ENCODE assay signal across 11 cellular contexts in genomic region chr17:27217631-27218030, GRCh38.
DNase-seq lines count a peak whose midpoint lies in the region; ATAC-seq and TF ChIP-seq lines count a peak whose summit lies in the region.
"Had no signal": no experiment of that assay in that cellular context is flagged by ENCODE, and none has a peak within 500 bp of the region (broad histone marks: within the 10 kb centered on the region; RNA-seq: fewer than 3 reads in every experiment).

No MANE protein-coding gene starts in this region.

- H3K4me2 ChIP-seq in GM23338: no peak overlapping the region
- H3K4me2 ChIP-seq: BLaER1 had no signal

- no peaks in the 10 kb centered on the region for H3F3A ChIP-seq in GM23338 (replicated peaks; ENCODE audit: low read depth)

- H3K36me3 Mint-ChIP-seq in CD8-positive, alpha-beta memory T cell: no peaks in the 10 kb centered on the region
- peaks cover 16% of the 10 kb centered on the region for H3K36me3 Mint-ChIP-seq in GM23338 (ENCODE audit: low read depth)

- no peak overlapping the region for H3K4me3 ChIP-seq in CD8-positive, alpha-beta memory T cell (ENCODE audit: low read length)
- H3K4me3 ChIP-seq in GM23338: no peak overlapping the region
- H3K4me3 ChIP-seq: BLaER1 had no signal

- H3K9me3 ChIP-seq in CD8-positive, alpha-beta memory T cell (ENCODE audit: low read length): no peaks in the 10 kb centered on the region

- TF ChIP-seq CTCF in GM23338 (conservative IDR thresholded peaks at IDR 0.05; ENCODE audit: low read depth in 2 of 2): no peak

- H3K27me3 Mint-ChIP-seq in CD8-positive, alpha-beta memory T cell: peaks cover 0 to 1% of the 10 kb centered on the region in 2 donors
- peaks cover 6% of the 10 kb centered on the region for H3K27me3 Mint-ChIP-seq in GM23338 (ENCODE audit: insufficient read depth, low read depth, poor library complexity)

- peak; percentile 61 for ATAC-seq in GM19351 (IDR thresholded peaks at IDR 0.05; ENCODE audit: unreplicated experiment)
- peak; percentile 81 for ATAC-seq in HG02981 (IDR thresholded peaks at IDR 0.05; ENCODE audit: unreplicated experiment)
- ATAC-seq in GM23338: no peak

- peaks cover 13% of the 10 kb centered on the region for H3K4me1 ChIP-seq in CD8-positive, alpha-beta memory T cell (ENCODE audit: insufficient read depth, low read length)
- H3K4me1 ChIP-seq in GM23338 (ENCODE audit: insufficient read depth): no peaks in the 10 kb centered on the region

- TF ChIP-seq POLR2A in Raji (IDR thresholded peaks at IDR 0.05; ENCODE audit: insufficient read depth, low read depth, low read length): 0 out of 2 replicates have a peak, but pooled peaks have one; percentile 35

- peak overlapping the region in 3 of 7 donors; percentile 31 to 56 (median 34) for H3K4me3 Mint-ChIP-seq in CD8-positive, alpha-beta memory T cell
- H3K4me3 Mint-ChIP-seq in GM23338: no peak overlapping the region

- H3K9me2 ChIP-seq in GM23338 (ENCODE audit: insufficient read depth): no peaks in the 10 kb centered on the region

- no peaks in the 10 kb centered on the region for H3K27me3 ChIP-seq in CD8-positive, alpha-beta memory T cell (ENCODE audit: insufficient read depth, low read length, poor library complexity, severe bottlenecking)
- H3K27me3 ChIP-seq in GM23338 (ENCODE audit: insufficient read depth): no peaks in the 10 kb centered on the region
- H3K27me3 ChIP-seq: BLaER1 had no signal

- DNase-seq in CD8-positive, alpha-beta memory T cell: no peak
- DNase-seq in GM23338 (ENCODE audit: low spot score) (no peak), DMS153 (lab: John Stamatoyannopoulos, UW) (no peak), DMS114 treated with DMSO at 0.1 percent for 48 hours (lab: John Stamatoyannopoulos, UW; ENCODE audit: unreplicated experiment) (no peak), COLO668 (lab: John Stamatoyannopoulos, UW; ENCODE audit: unreplicated experiment) (no peak)
- DNase-seq: effector CD8-positive, alpha-beta T cell; left cardiac atrium had no signal

- no peaks in the 10 kb centered on the region for H3K9me3 Mint-ChIP-seq in CD8-positive, alpha-beta memory T cell
- H3K9me3 Mint-ChIP-seq in GM23338: peaks cover 81% of the 10 kb centered on the region

- H3K36me3 ChIP-seq in CD8-positive, alpha-beta memory T cell (ENCODE audit: insufficient read depth, low read length): no peaks in the 10 kb centered on the region
- H3K36me3 ChIP-seq in GM23338 (ENCODE audit: insufficient read depth): 0 out of 2 replicates have a peak, but pooled peaks cover 3% of the 10 kb centered on the region
- H3K36me3 ChIP-seq: BLaER1 had no signal

- H2AFZ ChIP-seq in GM23338: no peak overlapping the region

- H3K27ac ChIP-seq in CD8-positive, alpha-beta memory T cell (ENCODE audit: low read depth, low read length): no peak overlapping the region
- H3K27ac ChIP-seq in GM23338 (ENCODE audit: low read depth): no peak overlapping the region
- H3K27ac ChIP-seq: BLaER1 had no signal

- H3K27ac Mint-ChIP-seq in CD8-positive, alpha-beta memory T cell: peak overlapping the region in 6 of 8 donors; percentile 25 to 77 (median 38)
- H3K27ac Mint-ChIP-seq in GM23338: no peak overlapping the region

- no peaks in the 10 kb centered on the region for H3K79me2 ChIP-seq in GM23338 (replicated peaks; ENCODE audit: insufficient read depth)

- POLR2A ChIA-PET in CD8-positive, alpha-beta memory T cell (lab: Charles Lee): no interaction called here

- H3K4me1 Mint-ChIP-seq in CD8-positive, alpha-beta memory T cell: peaks cover 15 to 25% (median 20%) of the 10 kb centered on the region in 3 donors
- H3K4me1 Mint-ChIP-seq in GM23338: no peaks in the 10 kb centered on the region

- H4K20me1 ChIP-seq in GM23338 (replicated peaks; ENCODE audit: insufficient read depth): no peaks in the 10 kb centered on the region
- H4K20me1 ChIP-seq: BLaER1 had no signal

- CTCF ChIA-PET in CD8-positive, alpha-beta memory T cell (lab: Charles Lee): interaction anchor here (1.3 kb wide), 1 partner anchor 19 kb away, joined by 7 read pairs; no protein-coding TSS in a partner anchor

TF ChIP-seq in GM23338, 12 proteins besides CTCF, POLR2A, EP300 and RAD21 (continues in another document):
- TF ChIP-seq EZH2 (IDR thresholded peaks at IDR 0.05; ENCODE audit: low read depth, unreplicated experiment) (no peak), ZNF114 (CRISPR knock-in tag; IDR thresholded peaks at IDR 0.05) (no peak), POLR2AphosphoS5 (IDR thresholded peaks at IDR 0.05; ENCODE audit: low read depth) (no peak), ZNF331 (CRISPR knock-in tag; IDR thresholded peaks at IDR 0.05; ENCODE audit: low read depth) (no peak)
- TF ChIP-seq, protein P1, sequence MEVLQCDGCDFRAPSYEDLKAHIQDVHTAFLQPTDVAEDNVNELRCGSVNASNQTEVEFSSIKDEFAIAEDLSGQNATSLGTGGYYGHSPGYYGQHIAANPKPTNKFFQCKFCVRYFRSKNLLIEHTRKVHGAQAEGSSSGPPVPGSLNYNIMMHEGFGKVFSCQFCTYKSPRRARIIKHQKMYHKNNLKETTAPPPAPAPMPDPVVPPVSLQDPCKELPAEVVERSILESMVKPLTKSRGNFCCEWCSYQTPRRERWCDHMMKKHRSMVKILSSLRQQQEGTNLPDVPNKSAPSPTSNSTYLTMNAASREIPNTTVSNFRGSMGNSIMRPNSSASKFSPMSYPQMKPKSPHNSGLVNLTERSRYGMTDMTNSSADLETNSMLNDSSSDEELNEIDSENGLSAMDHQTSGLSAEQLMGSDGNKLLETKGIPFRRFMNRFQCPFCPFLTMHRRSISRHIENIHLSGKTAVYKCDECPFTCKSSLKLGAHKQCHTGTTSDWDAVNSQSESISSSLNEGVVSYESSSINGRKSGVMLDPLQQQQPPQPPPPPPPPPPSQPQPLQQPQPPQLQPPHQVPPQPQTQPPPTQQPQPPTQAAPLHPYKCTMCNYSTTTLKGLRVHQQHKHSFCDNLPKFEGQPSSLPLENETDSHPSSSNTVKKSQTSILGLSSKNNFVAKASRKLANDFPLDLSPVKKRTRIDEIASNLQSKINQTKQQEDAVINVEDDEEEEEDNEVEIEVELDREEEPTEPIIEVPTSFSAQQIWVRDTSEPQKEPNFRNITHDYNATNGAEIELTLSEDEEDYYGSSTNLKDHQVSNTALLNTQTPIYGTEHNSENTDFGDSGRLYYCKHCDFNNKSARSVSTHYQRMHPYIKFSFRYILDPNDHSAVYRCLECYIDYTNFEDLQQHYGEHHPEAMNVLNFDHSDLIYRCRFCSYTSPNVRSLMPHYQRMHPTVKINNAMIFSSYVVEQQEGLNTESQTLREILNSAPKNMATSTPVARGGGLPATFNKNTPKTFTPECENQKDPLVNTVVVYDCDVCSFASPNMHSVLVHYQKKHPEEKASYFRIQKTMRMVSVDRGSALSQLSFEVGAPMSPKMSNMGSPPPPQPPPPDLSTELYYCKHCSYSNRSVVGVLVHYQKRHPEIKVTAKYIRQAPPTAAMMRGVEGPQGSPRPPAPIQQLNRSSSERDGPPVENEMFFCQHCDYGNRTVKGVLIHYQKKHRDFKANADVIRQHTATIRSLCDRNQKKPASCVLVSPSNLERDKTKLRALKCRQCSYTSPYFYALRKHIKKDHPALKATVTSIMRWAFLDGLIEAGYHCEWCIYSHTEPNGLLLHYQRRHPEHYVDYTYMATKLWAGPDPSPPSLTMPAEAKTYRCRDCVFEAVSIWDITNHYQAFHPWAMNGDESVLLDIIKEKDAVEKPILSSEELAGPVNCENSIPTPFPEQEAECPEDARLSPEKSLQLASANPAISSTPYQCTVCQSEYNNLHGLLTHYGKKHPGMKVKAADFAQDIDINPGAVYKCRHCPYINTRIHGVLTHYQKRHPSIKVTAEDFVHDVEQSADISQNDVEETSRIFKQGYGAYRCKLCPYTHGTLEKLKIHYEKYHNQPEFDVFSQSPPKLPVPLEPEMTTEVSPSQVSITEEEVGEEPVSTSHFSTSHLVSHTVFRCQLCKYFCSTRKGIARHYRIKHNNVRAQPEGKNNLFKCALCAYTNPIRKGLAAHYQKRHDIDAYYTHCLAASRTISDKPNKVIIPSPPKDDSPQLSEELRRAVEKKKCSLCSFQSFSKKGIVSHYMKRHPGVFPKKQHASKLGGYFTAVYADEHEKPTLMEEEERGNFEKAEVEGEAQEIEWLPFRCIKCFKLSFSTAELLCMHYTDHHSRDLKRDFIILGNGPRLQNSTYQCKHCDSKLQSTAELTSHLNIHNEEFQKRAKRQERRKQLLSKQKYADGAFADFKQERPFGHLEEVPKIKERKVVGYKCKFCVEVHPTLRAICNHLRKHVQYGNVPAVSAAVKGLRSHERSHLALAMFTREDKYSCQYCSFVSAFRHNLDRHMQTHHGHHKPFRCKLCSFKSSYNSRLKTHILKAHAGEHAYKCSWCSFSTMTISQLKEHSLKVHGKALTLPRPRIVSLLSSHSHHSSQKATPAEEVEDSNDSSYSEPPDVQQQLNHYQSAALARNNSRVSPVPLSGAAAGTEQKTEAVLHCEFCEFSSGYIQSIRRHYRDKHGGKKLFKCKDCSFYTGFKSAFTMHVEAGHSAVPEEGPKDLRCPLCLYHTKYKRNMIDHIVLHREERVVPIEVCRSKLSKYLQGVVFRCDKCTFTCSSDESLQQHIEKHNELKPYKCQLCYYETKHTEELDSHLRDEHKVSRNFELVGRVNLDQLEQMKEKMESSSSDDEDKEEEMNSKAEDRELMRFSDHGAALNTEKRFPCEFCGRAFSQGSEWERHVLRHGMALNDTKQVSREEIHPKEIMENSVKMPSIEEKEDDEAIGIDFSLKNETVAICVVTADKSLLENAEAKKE (CRISPR knock-in tag; IDR thresholded peaks at IDR 0.05): no peak
